In genomic region chr7:130989006-130989795, GRCh38 we compare ENCODE assay signal across 2 cellular contexts.
TF ChIP-seq lines count a peak whose summit lies in the region.

No MANE protein-coding gene starts in this region.

TF ChIP-seq in SK-N-SH treated with all-trans-retinoic acid at 6 μM for 48 hours, 23 proteins besides CTCF, POLR2A, EP300 and RAD21 (continued from another document):
- TF ChIP-seq CSRNP3 (CRISPR knock-in tag; IDR thresholded peaks at IDR 0.05) (no peak), PPARA (CRISPR knock-in tag; IDR thresholded peaks at IDR 0.05; ENCODE audit: borderline replicate concordance) (no peak), ESRRG (CRISPR knock-in tag; IDR thresholded peaks at IDR 0.05) (no peak), TCF4 (CRISPR knock-in tag; IDR thresholded peaks at IDR 0.05; ENCODE audit: borderline replicate concordance) (no peak), ARNTL (CRISPR knock-in tag; IDR thresholded peaks at IDR 0.05; ENCODE audit: borderline replicate concordance, low read depth) (no peak), CREB5 (CRISPR knock-in tag; IDR thresholded peaks at IDR 0.05; ENCODE audit: low read depth) (no peak)

TF ChIP-seq in SK-N-SH, 30 proteins besides CTCF, POLR2A, EP300 and RAD21 (continued from another document):
- TF ChIP-seq REST (IDR thresholded peaks at IDR 0.05; ENCODE audit: low read depth, low read length): no peak
- no peak for TF ChIP-seq TCF12 (IDR thresholded peaks at IDR 0.05)
- no peak for TF ChIP-seq POLR2AphosphoS5 (IDR thresholded peaks at IDR 0.05; ENCODE audit: low read depth, low read length)
- no peak for TF ChIP-seq SMC3 (IDR thresholded peaks at IDR 0.05; ENCODE audit: low read depth, low read length)
- TF ChIP-seq MEF2A (IDR thresholded peaks at IDR 0.05; ENCODE audit: borderline replicate concordance, low read depth): no peak
- no peak for TF ChIP-seq PBX3 (IDR thresholded peaks at IDR 0.05)
- TF ChIP-seq TAF1 (IDR thresholded peaks at IDR 0.05; ENCODE audit: borderline replicate concordance, low read depth, low read length): no peak
- no peak for TF ChIP-seq NFIC (IDR thresholded peaks at IDR 0.05; ENCODE audit: borderline replicate concordance)
- TF ChIP-seq ELF1 (IDR thresholded peaks at IDR 0.05): no peak
